1 cellular context compared by ENCODE assay signal in the genomic region with DNA sequence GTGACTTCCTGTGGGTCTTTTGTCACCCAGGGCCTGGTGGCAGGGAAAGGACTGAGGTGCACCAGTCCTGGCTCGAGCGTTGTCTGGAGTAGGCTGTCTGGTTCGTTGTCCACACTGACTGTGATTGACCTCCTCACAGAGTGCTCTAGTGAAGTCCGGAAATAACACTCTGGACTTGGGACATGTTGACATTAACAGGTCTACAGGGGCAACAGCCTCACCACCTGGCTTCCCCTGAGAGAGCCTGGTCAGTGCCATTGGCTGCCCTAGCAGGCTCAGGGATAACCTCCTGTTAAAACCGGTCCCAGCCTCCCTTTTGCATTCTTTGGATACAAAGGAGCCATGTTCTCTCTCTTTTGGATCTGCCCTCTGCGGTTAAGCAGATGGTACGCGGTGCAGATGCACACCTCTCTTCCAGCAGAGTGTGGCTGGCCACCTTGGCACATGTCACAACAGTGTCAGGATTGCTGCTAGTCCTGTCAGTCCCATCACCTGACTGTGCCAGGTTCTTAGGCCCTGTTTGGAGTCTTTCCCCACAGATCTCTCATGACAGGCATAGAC.
TF ChIP-seq lines count a peak whose summit lies in the region.

No MANE protein-coding gene starts in this region.

TF ChIP-seq in neural cell, 6 proteins besides CTCF, POLR2A, EP300 and RAD21:
- TF ChIP-seq POLR2AphosphoS5 (IDR thresholded peaks at IDR 0.05) = no peak
- no peak for TF ChIP-seq EZH2 (IDR thresholded peaks at IDR 0.05; ENCODE audit: borderline replicate concordance, insufficient read depth, low read length, poor library complexity, severe bottlenecking)
